Comparison of ENCODE assay signal across 21 cellular contexts in genomic region chr15:92315144-92315543, GRCh38.
"Had no signal": no experiment of that assay in that cellular context is flagged by ENCODE, and none has a peak within 500 bp of the region (broad histone marks: within the 10 kb centered on the region; RNA-seq: fewer than 3 reads in every experiment).

No MANE protein-coding gene starts in this region.

- DNase-seq: hypothalamus; immature natural killer cell; kidney; mesendoderm; midbrain; mucosa of descending colon; naive thymus-derived CD4-positive, alpha-beta T cell; ovary; right lobe of liver; stimulated activated CD4-positive, alpha-beta T cell treated with anti-CD3 and anti-CD28 coated beads, Interleukin-1b, Interleukin-23, amount 100 ng/mL, for 48 hours; stimulated activated CD4-positive, alpha-beta T cell treated with anti-CD3 and anti-CD28 coated beads, Interleukin-2, amount 100 ng/mL, for 48 hours; stimulated activated CD4-positive, alpha-beta T cell treated with anti-CD3 and anti-CD28 coated beads, Interleukin-4, amount 100 ng/mL, for 4 hours; stimulated activated CD8-positive, alpha-beta memory T cell treated with anti-CD3 and anti-CD28 coated beads, Interleukin-4, amount 100 ng/mL, for 48 hours; stimulated activated naive CD4-positive, alpha-beta T cell treated with Interleukin-2 at 50 U/mL for 16 hours; stimulated activated naive CD8-positive, alpha-beta T cell treated with anti-CD3 and anti-CD28 coated beads, Interleukin-15, amount 100 ng/mL, for 72 hours; substantia nigra; uterus had no signal

- H3K4me1 Mint-ChIP-seq: immature natural killer cell; naive thymus-derived CD4-positive, alpha-beta T cell; stimulated activated memory B cell treated with anti-CD40 and anti-IgM and Interleukin-4, amounts not matched to agents 10 μg/mL and 1 μg/mL and 100 μg/mL, for 72 hours; stimulated activated naive CD8-positive, alpha-beta T cell treated with anti-CD3 and anti-CD28 coated beads, Interleukin-15, amount 100 ng/mL, for 72 hours had no signal

- ATAC-seq: mucosa of descending colon; naive thymus-derived CD4-positive, alpha-beta T cell; natural killer cell treated with Interleukin-12 subunit alpha and Interleukin-12 subunit beta and Interleukin-15 and Interleukin-18, amount 100 ng/mL, for 72 hours; right lobe of liver; stimulated activated memory B cell treated with anti-CD40 and anti-IgM and Interleukin-4, amounts not matched to agents 10 μg/mL and 1 μg/mL and 100 μg/mL, for 72 hours; stimulated activated naive CD8-positive, alpha-beta T cell treated with anti-CD3 and anti-CD28 coated beads, Interleukin-15, amount 100 ng/mL, for 72 hours had no signal

- H3K9me3 Mint-ChIP-seq: natural killer cell treated with Interleukin-12 subunit alpha and Interleukin-12 subunit beta and Interleukin-15 and Interleukin-18, amount 100 ng/mL, for 72 hours; type B pancreatic cell had no signal

- H3K27ac Mint-ChIP-seq: immature natural killer cell; naive thymus-derived CD4-positive, alpha-beta T cell; natural killer cell treated with Interleukin-12 subunit alpha and Interleukin-12 subunit beta and Interleukin-15 and Interleukin-18, amount 100 ng/mL, for 72 hours; progenitor cell of endocrine pancreas; stimulated activated memory B cell treated with anti-CD40 and anti-IgM and Interleukin-4, amounts not matched to agents 10 μg/mL and 1 μg/mL and 100 μg/mL, for 72 hours; stimulated activated naive CD8-positive, alpha-beta T cell treated with anti-CD3 and anti-CD28 coated beads, Interleukin-15, amount 100 ng/mL, for 72 hours; type B pancreatic cell had no signal

- H3K36me3 Mint-ChIP-seq: immature natural killer cell; natural killer cell treated with Interleukin-12 subunit alpha and Interleukin-12 subunit beta and Interleukin-15 and Interleukin-18, amount 100 ng/mL, for 72 hours; stimulated activated memory B cell treated with anti-CD40 and anti-IgM and Interleukin-4, amounts not matched to agents 10 μg/mL and 1 μg/mL and 100 μg/mL, for 72 hours; type B pancreatic cell had no signal

- H3K4me3 Mint-ChIP-seq: immature natural killer cell; naive thymus-derived CD4-positive, alpha-beta T cell; natural killer cell treated with Interleukin-12 subunit alpha and Interleukin-12 subunit beta and Interleukin-15 and Interleukin-18, amount 100 ng/mL, for 72 hours; stimulated activated memory B cell treated with anti-CD40 and anti-IgM and Interleukin-4, amounts not matched to agents 10 μg/mL and 1 μg/mL and 100 μg/mL, for 72 hours; stimulated activated naive CD8-positive, alpha-beta T cell treated with anti-CD3 and anti-CD28 coated beads, Interleukin-15, amount 100 ng/mL, for 72 hours; type B pancreatic cell had no signal
